In genomic region chr7:746074-747061, GRCh38 we compare ENCODE assay signal across 2 cellular contexts.
TF ChIP-seq lines count a peak whose summit lies in the region.

No MANE protein-coding gene starts in this region.

TF ChIP-seq in WTC11, 78 proteins besides CTCF, POLR2A, EP300 and RAD21:
- TF ChIP-seq AFF4 (CRISPR knock-in tag; IDR thresholded peaks at IDR 0.05; ENCODE audit: borderline replicate concordance), result no peak
- TF ChIP-seq FOXK1 (CRISPR knock-in tag; IDR thresholded peaks at IDR 0.05), result no peak
- no peak for TF ChIP-seq EMX1 (CRISPR knock-in tag; IDR thresholded peaks at IDR 0.05)
- TF ChIP-seq E2F5 (CRISPR knock-in tag; IDR thresholded peaks at IDR 0.05), result no peak

TF ChIP-seq in HepG2, 621 proteins besides CTCF, POLR2A, EP300 and RAD21:
- TF ChIP-seq ZNF331 (CRISPR knock-in tag; IDR thresholded peaks at IDR 0.05) (no peak), AGO2 (optimal IDR thresholded peaks at IDR 0.05; ENCODE audit: low read depth, low read length) (peak; percentile 21)
